In genomic region chr14:99324291-99324690, GRCh38 we compare ENCODE assay signal across 24 cellular contexts. TPM values are rescaled to one million over a fixed set of nuclear protein-coding genes. Genes with fewer than 3 reads are reported as not detected.
"Had no signal": no experiment of that assay in that cellular context is flagged by ENCODE, and none has a peak within 500 bp of the region (broad histone marks: within the 10 kb centered on the region; RNA-seq: fewer than 3 reads in every experiment).

No MANE protein-coding gene starts in this region.

- H3K36me3 ChIP-seq: adrenal gland had no signal

- H3K27me3 ChIP-seq: adrenal gland had no signal

- H3K4me3 ChIP-seq: adrenal gland had no signal

- H3K27ac ChIP-seq: adrenal gland, VCaP had no signal

- H3K4me1 ChIP-seq: adrenal gland had no signal

- H3K9me3 ChIP-seq: adrenal gland had no signal

- ATAC-seq: activated CD8-positive, alpha-beta memory T cell treated with anti-CD3 and anti-CD28 coated beads, Interleukin-2, amount 10 ng/mL, durations not matched to agents 7 days and 5 days; T-helper 17 cell had no signal

- DNase-seq: activated CD4-positive, alpha-beta memory T cell treated with anti-CD3 and anti-CD28 coated beads, Interleukin-2, amount 10 ng/mL, durations not matched to agents 7 days and 5 days; activated CD4-positive, alpha-beta T cell treated with anti-CD3 and anti-CD28 coated beads, Interleukin-2, amount 10 ng/mL, durations not matched to agents 7 days and 5 days; activated CD4-positive, CD25-positive, alpha-beta regulatory T cell; activated gamma-delta T cell; activated naive CD4-positive, alpha-beta T cell treated with anti-CD3 and anti-CD28 coated beads, Interleukin-2, amount 10 ng/mL, durations not matched to agents 7 days and 5 days; activated naive CD8-positive, alpha-beta T cell treated with anti-CD3 and anti-CD28 coated beads, Interleukin-2, amount 10 ng/mL, durations not matched to agents 7 days and 5 days; activated T-cell treated with anti-CD3 and anti-CD28 coated beads, Interleukin-2, amount 50 U/mL, for 24 hours; anterior cingulate cortex; KG1; NCI-H1048; NCI-H1417 treated with DMSO at 0.1 percent for 48 hours; NCI-H1694; NCI-H2029; NCI-H345; NCI-H510A; NCI-H526 treated with DMSO at 0.1 percent for 48 hours; NCI-H82; SIG-M5; T-helper 17 cell had no signal

RNA-seq across cellular contexts. Expression of gene BCL11B, which starts 52.3 kb away (rescaled TPM):
- total RNA-seq: LHCN-M2, OCI-LY7 had no signal
